Comparison of ENCODE assay signal across 20 cellular contexts in genomic region chr21:35202431-35202830, GRCh38.
A peak's percentile ranks its signal among the peaks of the same experiment; 100 is the strongest.
DNase-seq lines count a peak whose midpoint lies in the region; ATAC-seq, FAIRE-seq and TF ChIP-seq lines count a peak whose summit lies in the region.
"Had no signal": no experiment of that assay in that cellular context is flagged by ENCODE, and none has a peak within 500 bp of the region (broad histone marks: within the 10 kb centered on the region; RNA-seq: fewer than 3 reads in every experiment).

No MANE protein-coding gene starts in this region.

- TF ChIP-seq RAD21 in K562 (CRISPR knock-in tag; conservative IDR thresholded peaks at IDR 0.05 in 1 of 2, IDR thresholded peaks at IDR 0.05 in 1 of 2) = no peak

- H4K20me1 ChIP-seq in K562 (replicated peaks; ENCODE audit: control insufficient read depth, insufficient read depth, low read length) = no peaks in the 10 kb centered on the region

- ATAC-seq in K562 = no peak
- ATAC-seq in GM19023 (IDR thresholded peaks at IDR 0.05; ENCODE audit: unreplicated experiment) = no peak
- ATAC-seq in GM21825 (IDR thresholded peaks at IDR 0.05; ENCODE audit: unreplicated experiment) = no peak
- ATAC-seq: mucosa of descending colon; stimulated activated naive B cell treated with anti-CD40 and anti-IgM and Interleukin-4, amounts not matched to agents 10 μg/mL and 1 μg/mL and 100 μg/mL, for 72 hours had no signal

- H3K36me3 ChIP-seq in K562 (ENCODE audit: control insufficient read depth, insufficient read depth, low read length) (no peaks in the 10 kb centered on the region), mesodermal cell (ENCODE audit: control insufficient read depth, insufficient read depth, low read length) (no peaks in the 10 kb centered on the region), BE2C (no peaks in the 10 kb centered on the region)
- H3K36me3 ChIP-seq: prostate gland had no signal

- CTCF ChIA-PET in K562 (lab: Yijun Ruan, JAX; ENCODE audit: low intra/inter-chr PET ratio) = no interaction called here

- H3K9me1 ChIP-seq in K562 (ENCODE audit: control insufficient read depth, insufficient read depth, low read length) = no peaks in the 10 kb centered on the region

- H3K4me3 ChIP-seq in K562 (no peak overlapping the region), mesodermal cell (ENCODE audit: extremely low read depth, insufficient read depth, low read length, poor library complexity, severe bottlenecking) (no peak overlapping the region), BE2C (ENCODE audit: low read depth, low read length) (no peak overlapping the region)
- H3K4me3 ChIP-seq: mucosa of descending colon, prostate gland had no signal

- H3K9me3 ChIP-seq in K562 (replicated peaks; ENCODE audit: control insufficient read depth, insufficient read depth, low read depth, low read length) (no peaks in the 10 kb centered on the region), mesodermal cell (ENCODE audit: control insufficient read depth, low read length) (no peaks in the 10 kb centered on the region), BE2C (no peaks in the 10 kb centered on the region; the same call in 1 of the 2 replicates)
- H3K9me3 ChIP-seq: mucosa of descending colon, prostate gland had no signal

- no peak for TF ChIP-seq EP300 in K562 (IDR thresholded peaks at IDR 0.05; ENCODE audit: low read length)

- H3K27me3 ChIP-seq in K562 (ENCODE audit: control insufficient read depth in 2 of 2, insufficient read depth in 2 of 2, low read length in 2 of 2) (no peaks in the 10 kb centered on the region), BE2C (no peaks in the 10 kb centered on the region)

- H3K27ac ChIP-seq in K562 (ENCODE audit: extremely low read depth, low read depth, low read length) (no peak overlapping the region), mesodermal cell (ENCODE audit: low read depth, low read length, severe bottlenecking) (peak overlapping the region; percentile 24)
- H3K27ac ChIP-seq: C4-2B had no signal

- FAIRE-seq in K562 (lab: Jason Lieb, UNC) = no peak
- FAIRE-seq: GM18507 had no signal

- H3K4me1 ChIP-seq in K562 (replicated peaks in 1 of 2; ENCODE audit: control insufficient read depth in 2 of 2, insufficient read depth in 2 of 2, low read length in 2 of 2) (peaks cover 24 to 51% of the 10 kb centered on the region in 2 experiments), mesodermal cell (ENCODE audit: control insufficient read depth, insufficient read depth, low read length, poor library complexity, severe bottlenecking) (peaks cover 36% of the 10 kb centered on the region), BE2C (no peaks in the 10 kb centered on the region)
- H3K4me1 ChIP-seq: prostate gland had no signal

- no TSS peak for BruUV-seq in K562 (replicated peaks; lab: Mats Ljungman, UMichigan)

- DNase-seq in A172 (ENCODE audit: low spot score) = peak; percentile 57
- DNase-seq in GF-D8 (lab: John Stamatoyannopoulos, UW) = peak; percentile 30
- DNase-seq in K562 (ENCODE audit: extremely low read depth in 1 of 4, low spot score in 3 of 4) = no peak
- DNase-seq in stimulated activated naive CD4-positive, alpha-beta T cell treated with Interleukin-2 at 50 U/mL for 16 hours (lab: John Stamatoyannopoulos, UW) = no peak
- DNase-seq in BE2C = no peak
- DNase-seq: activated naive CD4-positive, alpha-beta T cell; erythroblast; GDM1; mucosa of descending colon; NCI-H1417 treated with DMSO at 0.1 percent for 48 hours; NCI-H526 treated with DMSO at 0.1 percent for 48 hours; stimulated activated CD4-positive, alpha-beta T cell treated with anti-CD3 and anti-CD28 coated beads, Interleukin-4, amount 100 ng/mL, for 4 hours; stimulated activated naive B cell treated with anti-CD40 and anti-IgM and Interleukin-4, amounts not matched to agents 10 μg/mL and 1 μg/mL and 100 μg/mL, for 72 hours; T1000 had no signal

- no peak overlapping the region for H3K4me2 ChIP-seq in K562 (ENCODE audit: insufficient read depth, low read length)

- H3K79me2 ChIP-seq in K562 (ENCODE audit: control insufficient read depth, insufficient read depth, low read length) = no peaks in the 10 kb centered on the region

- peak overlapping the region; percentile 99 for H2AFZ ChIP-seq in K562 (ENCODE audit: low read depth, low read length)

- no peak overlapping the region for H3K9ac ChIP-seq in K562 (ENCODE audit: insufficient read depth in 1 of 2, low read depth in 2 of 2, low read length in 2 of 2)

- in situ Hi-C loops in K562 (cut with MboI) = no loop called here

- POLR2A ChIA-PET in K562 (lab: Yijun Ruan, JAX) = interaction anchor here (0.6 kb wide), 1 partner anchor 144 kb away, joined by 3 read pairs; no protein-coding TSS in a partner anchor

- TF ChIP-seq POLR2A in K562 (conservative IDR thresholded peaks at IDR 0.05) = no peak

- intact Hi-C loops in K562 (cut with micrococcal nuclease) = loop anchor here (10.0 kb wide), 2 partner anchors 302 to 458 kb away; no protein-coding TSS in a partner anchor

- TF ChIP-seq CTCF in K562 (IDR thresholded peaks at IDR 0.05 in 2 of 3, conservative IDR thresholded peaks at IDR 0.05 in 1 of 3; ENCODE audit: insufficient read depth in 2 of 3, low read depth in 1 of 3, low read length in 3 of 3) (no peak), BE2C (IDR thresholded peaks at IDR 0.05; ENCODE audit: low read depth, low read length) (no peak)

TF ChIP-seq in K562, 482 proteins besides CTCF, POLR2A, EP300 and RAD21 (continues in another document):
- no peak for TF ChIP-seq NR1H2 (CRISPR knock-in tag; IDR thresholded peaks at IDR 0.05)
- no peak for TF ChIP-seq RFX1 (IDR thresholded peaks at IDR 0.05)
- TF ChIP-seq ZBTB11 (CRISPR knock-in tag; IDR thresholded peaks at IDR 0.05) = no peak
- TF ChIP-seq SOX6 (IDR thresholded peaks at IDR 0.05) = no peak
- no peak for TF ChIP-seq ZNF395 (CRISPR knock-in tag; IDR thresholded peaks at IDR 0.05)
- no peak for TF ChIP-seq BHLHE40 (IDR thresholded peaks at IDR 0.05; ENCODE audit: low read length)
- TF ChIP-seq FOXK1 (CRISPR knock-in tag; IDR thresholded peaks at IDR 0.05; ENCODE audit: borderline replicate concordance) = no peak
- no peak for TF ChIP-seq ZNF586 (CRISPR knock-in tag; conservative IDR thresholded peaks at IDR 0.05)
- no peak for TF ChIP-seq SREBF2 (CRISPR knock-in tag; IDR thresholded peaks at IDR 0.05)
- TF ChIP-seq LARP7 (IDR thresholded peaks at IDR 0.05) = no peak
- TF ChIP-seq PRPF4 (IDR thresholded peaks at IDR 0.05; ENCODE audit: insufficient read depth, low read depth, low read length, poor library complexity, severe bottlenecking) = no peak
- no peak for TF ChIP-seq NR0B1 (IDR thresholded peaks at IDR 0.05; ENCODE audit: partially characterized antibody)
- TF ChIP-seq MAFK (IDR thresholded peaks at IDR 0.05; ENCODE audit: low read length) = no peak
- no peak for TF ChIP-seq KHSRP (IDR thresholded peaks at IDR 0.05)
- no peak for TF ChIP-seq GABPB2 (CRISPR knock-in tag; conservative IDR thresholded peaks at IDR 0.05)

Comparison
In these comparisons a context has a peak if more than half of its experiments do, and no peak if none do; other contexts are left out.
1. DNase-seq: peak in A172 (single experiment) and GF-D8 (single experiment); none in K562 (0 of 4), stimulated activated naive CD4-positive, alpha-beta T cell treated with Interleukin-2 at 50 U/mL for 16 hours (single experiment) and BE2C (single experiment).